In genomic region chr3:129278970-129279906, GRCh38 we compare ENCODE assay signal across 8 cellular contexts. TPM values are rescaled to one million over a fixed set of nuclear protein-coding genes. Genes with fewer than 3 reads are reported as not detected.
A peak's percentile ranks its signal among the peaks of the same experiment; 100 is the strongest.
DNase-seq lines count a peak whose midpoint lies in the region; ATAC-seq and TF ChIP-seq lines count a peak whose summit lies in the region.

No MANE protein-coding gene starts in this region.

- peak overlapping the region; percentile 77 for H3K4me3 ChIP-seq in AG09309 (ENCODE audit: control insufficient read depth, low read depth, low read length)
- peak overlapping the region; percentile 99 for H3K4me3 ChIP-seq in naive thymus-derived CD4-positive, alpha-beta T cell (ENCODE audit: low read length)

- peak overlapping the region; percentile 99 for H3K27ac ChIP-seq in naive thymus-derived CD4-positive, alpha-beta T cell (ENCODE audit: low read depth, low read length)

- H3K4me1 ChIP-seq in naive thymus-derived CD4-positive, alpha-beta T cell (ENCODE audit: control insufficient read depth in 2 of 2, insufficient read depth in 2 of 2, low read length in 2 of 2) = peaks cover 14 to 29% of the 10 kb centered on the region in 2 donors

- peak overlapping the region; percentile 95 to 99 (median 98) for H3K4me3 Mint-ChIP-seq in naive thymus-derived CD4-positive, alpha-beta T cell

- intact Hi-C loops in naive thymus-derived CD4-positive, alpha-beta T cell (cut with micrococcal nuclease) = loop anchor here (1.0 to 10.0 kb wide), 14 partner anchors 30 to 1227 kb away; partner anchors contain the start of genes COPG1 (in 2 of the 2), IFT122 (in 2 of the 2), ISY1 (in 2 of the 2) and TMCC1 (in 2 of the 2)

- H3K9me3 Mint-ChIP-seq in naive thymus-derived CD4-positive, alpha-beta T cell = no peaks in the 10 kb centered on the region

- H3K27ac Mint-ChIP-seq in naive thymus-derived CD4-positive, alpha-beta T cell = peak overlapping the region; percentile 89 to 100 (median 98)

- H3K27me3 ChIP-seq in naive thymus-derived CD4-positive, alpha-beta T cell (ENCODE audit: control insufficient read depth in 2 of 2, insufficient read depth in 2 of 2, low read length in 2 of 2) = no peaks in the 10 kb centered on the region

- TF ChIP-seq CTCF in AG09309 (IDR thresholded peaks at IDR 0.05; ENCODE audit: control insufficient read depth, insufficient read depth, low read depth, low read length, missing control alignments) = no peak

- CTCF ChIA-PET in naive thymus-derived CD4-positive, alpha-beta T cell (lab: Charles Lee) = interaction anchor here (0.6 to 3.2 kb wide), 3 partner anchors 33 to 159 kb away, joined by 3 to 19 read pairs (median 4); a partner anchor contains a TSS

- H3K9me3 ChIP-seq in naive thymus-derived CD4-positive, alpha-beta T cell (ENCODE audit: control insufficient read depth in 2 of 3, low read length in 3 of 3) = no peaks in the 10 kb centered on the region

- peak; percentile 14 for ATAC-seq in naive thymus-derived CD4-positive, alpha-beta T cell

- H3K27me3 Mint-ChIP-seq in naive thymus-derived CD4-positive, alpha-beta T cell = no peaks in the 10 kb centered on the region

- H3K36me3 ChIP-seq in naive thymus-derived CD4-positive, alpha-beta T cell (ENCODE audit: control insufficient read depth in 2 of 3, insufficient read depth in 3 of 3, low read length in 3 of 3) = peaks cover 0 to 38% (median 12%) of the 10 kb centered on the region in 3 experiments

- DNase-seq in AG09309 (ENCODE audit: low read depth) (no peak), NCI-H226 (peak; percentile 61), erythroblast (lab: John Stamatoyannopoulos, UW) (peak; percentile 71 to 78), GF-D8 (lab: John Stamatoyannopoulos, UW) (no peak)
- peak; percentile 54 for DNase-seq in activated CD8-positive, alpha-beta memory T cell treated with anti-CD3 and anti-CD28 coated beads, Interleukin-2, amount 50 U/mL, for 4 hours
- DNase-seq in naive thymus-derived CD4-positive, alpha-beta T cell = peak; percentile 25 to 64 (median 58)
- DNase-seq in stimulated activated naive CD4-positive, alpha-beta T cell (lab: John Stamatoyannopoulos, UW) = peak; percentile 25 to 79 (median 46)

- POLR2A ChIA-PET in naive thymus-derived CD4-positive, alpha-beta T cell (lab: Charles Lee) = interaction anchor here (0.6 to 9.0 kb wide), 21 partner anchors 10 to 789 kb away, joined by 3 to 251 read pairs (median 4); partner anchors contain the start of genes CNBP, COPG1, IFT122 and MBD4

- TF ChIP-seq POLR2A in GM19193 (IDR thresholded peaks at IDR 0.05; ENCODE audit: extremely low read depth, insufficient read depth, insufficient read length) = peak; percentile 73
- TF ChIP-seq POLR2A in erythroblast (IDR thresholded peaks at IDR 0.05; ENCODE audit: low read length) = peak; percentile 23

- peaks cover 0 to 23% (median 3%) of the 10 kb centered on the region in 5 donors for H3K36me3 Mint-ChIP-seq in naive thymus-derived CD4-positive, alpha-beta T cell

- H3K4me1 Mint-ChIP-seq in naive thymus-derived CD4-positive, alpha-beta T cell = peaks cover 21 to 56% (median 43%) of the 10 kb centered on the region in 7 donors

RNA-seq across cellular contexts. Expression of gene HMCES, which starts 0.6 kb away (rescaled TPM):
- total RNA-seq in naive thymus-derived CD4-positive, alpha-beta T cell = 10 to 100 TPM; 45.7 to 56.4 (median 52.5) TPM
- 100 to 1,000 TPM in 1 of 2 donors, 10 to 100 TPM in 1; 85.3 to 135 TPM for polyA plus RNA-seq in naive thymus-derived CD4-positive, alpha-beta T cell

RNA-seq across cellular contexts. Expression of gene COPG1, which starts 29.8 kb away (rescaled TPM):
- total RNA-seq in naive thymus-derived CD4-positive, alpha-beta T cell = 100 to 1,000 TPM in 3 of 5 experiments, 10 to 100 TPM in 2; 83.3 to 177 (median 103) TPM
- 10 to 100 TPM; 57.4 to 99.8 TPM for polyA plus RNA-seq in naive thymus-derived CD4-positive, alpha-beta T cell

Comparison
In these comparisons a context has a peak if more than half of its experiments do, and no peak if none do; other contexts are left out.
1. DNase-seq: peak in NCI-H226 (single experiment), activated CD8-positive, alpha-beta memory T cell treated with anti-CD3 and anti-CD28 coated beads, Interleukin-2, amount 50 U/mL, for 4 hours (single experiment), erythroblast (2 of 2), naive thymus-derived CD4-positive, alpha-beta T cell (9 of 9) and stimulated activated naive CD4-positive, alpha-beta T cell (6 of 6); none in AG09309 (single experiment) and GF-D8 (single experiment).